In the genomic region with DNA sequence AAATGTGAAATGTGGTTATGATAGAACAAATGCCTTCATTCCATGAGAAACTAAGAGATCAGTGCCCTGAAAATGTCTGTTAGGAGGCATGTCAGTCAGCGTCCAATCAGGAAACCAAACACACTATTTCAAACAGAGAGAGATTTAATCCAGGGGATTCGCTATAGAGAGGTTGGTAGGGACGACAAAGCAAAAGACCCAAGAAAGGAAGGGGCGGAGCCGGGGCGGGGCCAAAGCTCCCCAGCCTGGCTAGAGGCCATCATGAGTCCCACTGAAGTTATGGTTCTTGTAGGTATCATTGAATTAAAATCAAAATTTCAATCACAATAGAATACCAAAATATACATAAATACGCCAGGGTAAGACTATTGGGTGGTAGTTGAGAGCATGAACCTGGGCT, we compare ENCODE assay signal across 8 cellular contexts.
A peak's percentile ranks its signal among the peaks of the same experiment; 100 is the strongest.
DNase-seq lines count a peak whose midpoint lies in the region; ATAC-seq lines count a peak whose summit lies in the region.

No MANE protein-coding gene starts in this region.

- ATAC-seq in GM21717 (IDR thresholded peaks at IDR 0.05; ENCODE audit: unreplicated experiment), result no peak

- H3K27me3 Mint-ChIP-seq in T-helper 2 cell treated with Interferon-gamma antibody and Interleukin-4, amounts not matched to agents 5 μg/mL and 100 μg/mL, for 36 hours (ENCODE audit: low read depth), result peaks cover 10% of the 10 kb centered on the region

- H3K4me1 Mint-ChIP-seq in T-helper 2 cell treated with Interferon-gamma antibody and Interleukin-4, amounts not matched to agents 5 μg/mL and 100 μg/mL, for 36 hours (ENCODE audit: low read depth), result peaks cover 36% of the 10 kb centered on the region

- DNase-seq in activated CD8-positive, alpha-beta memory T cell treated with anti-CD3 and anti-CD28 coated beads, Interleukin-2, amount 50 U/mL, for 4 hours, result peak; percentile 24
- DNase-seq in activated CD8-positive, alpha-beta memory T cell treated with anti-CD3 and anti-CD28 coated beads for 24 hours, result no peak
- DNase-seq in T-helper 2 cell treated with Interferon-gamma antibody and Interleukin-4, amounts not matched to agents 5 μg/mL and 100 μg/mL, for 36 hours (ENCODE audit: low spot score), result no peak
- peak; percentile 47 for DNase-seq in activated naive CD4-positive, alpha-beta T cell treated with anti-CD3 and anti-CD28 coated beads, Interleukin-2, amount 50 U/mL, for 16 hours
- peak; percentile 26 for DNase-seq in stimulated activated CD8-positive, alpha-beta memory T cell treated with anti-CD3 and anti-CD28 coated beads, Interleukin-7, amount 100 ng/mL, for 24 hours (ENCODE audit: low read depth)
- DNase-seq in epidermal melanocyte (ENCODE audit: insufficient read length, low spot score) (no peak), 8988T (no peak)

- H3K36me3 Mint-ChIP-seq in T-helper 2 cell treated with Interferon-gamma antibody and Interleukin-4, amounts not matched to agents 5 μg/mL and 100 μg/mL, for 36 hours (ENCODE audit: low read depth), result no peaks in the 10 kb centered on the region

- no peaks in the 10 kb centered on the region for H3K9me3 Mint-ChIP-seq in T-helper 2 cell treated with Interferon-gamma antibody and Interleukin-4, amounts not matched to agents 5 μg/mL and 100 μg/mL, for 36 hours

- H3K27ac Mint-ChIP-seq in T-helper 2 cell treated with Interferon-gamma antibody and Interleukin-4, amounts not matched to agents 5 μg/mL and 100 μg/mL, for 36 hours, result no peak overlapping the region

- peak overlapping the region; percentile 26 for H3K4me3 Mint-ChIP-seq in T-helper 2 cell treated with Interferon-gamma antibody and Interleukin-4, amounts not matched to agents 5 μg/mL and 100 μg/mL, for 36 hours

Comparison
In these comparisons a context has a peak if more than half of its experiments do, and no peak if none do; other contexts are left out.
1. DNase-seq: peak in activated CD8-positive, alpha-beta memory T cell treated with anti-CD3 and anti-CD28 coated beads, Interleukin-2, amount 50 U/mL, for 4 hours (single experiment), activated naive CD4-positive, alpha-beta T cell treated with anti-CD3 and anti-CD28 coated beads, Interleukin-2, amount 50 U/mL, for 16 hours (single experiment) and stimulated activated CD8-positive, alpha-beta memory T cell treated with anti-CD3 and anti-CD28 coated beads, Interleukin-7, amount 100 ng/mL, for 24 hours (single experiment); none in activated CD8-positive, alpha-beta memory T cell treated with anti-CD3 and anti-CD28 coated beads for 24 hours (single experiment), T-helper 2 cell treated with Interferon-gamma antibody and Interleukin-4, amounts not matched to agents 5 μg/mL and 100 μg/mL, for 36 hours (single experiment), epidermal melanocyte (single experiment) and 8988T (single experiment).